In the genomic region with DNA sequence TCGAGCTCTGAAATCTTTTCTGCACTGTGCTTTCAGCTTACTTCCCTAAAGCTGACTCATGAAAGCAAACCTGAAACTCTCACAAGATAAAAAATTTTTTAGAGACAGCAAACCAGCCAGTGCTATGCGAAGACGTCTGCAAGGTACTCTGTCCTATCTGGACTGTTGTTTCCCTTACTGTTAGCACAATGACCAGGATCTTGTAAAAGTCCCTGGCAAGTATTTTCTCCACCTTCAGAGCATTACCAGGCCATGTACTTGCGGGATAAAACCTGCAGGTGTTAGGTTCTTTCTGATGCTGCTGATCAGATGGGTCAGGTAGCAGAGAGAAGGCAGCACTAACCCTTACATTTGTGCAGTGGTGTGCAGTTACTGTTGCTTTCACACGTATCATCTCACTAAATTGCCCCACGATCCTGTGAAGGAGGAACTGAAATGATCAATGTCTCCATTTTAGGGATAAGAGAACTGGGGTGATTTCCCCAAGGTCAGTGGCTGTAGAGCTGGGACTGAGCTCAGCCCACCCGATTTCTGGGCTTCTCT, we compare ENCODE assay signal across 13 cellular contexts.
DNase-seq lines count a peak whose midpoint lies in the region; ATAC-seq and TF ChIP-seq lines count a peak whose summit lies in the region.
"Had no signal": no experiment of that assay in that cellular context is flagged by ENCODE, and none has a peak within 500 bp of the region (broad histone marks: within the 10 kb centered on the region; RNA-seq: fewer than 3 reads in every experiment).

No MANE protein-coding gene starts in this region.

- no peak for TF ChIP-seq CTCF in foreskin fibroblast (IDR thresholded peaks at IDR 0.05; ENCODE audit: low read depth, low read length)

- DNase-seq in germinal center (ENCODE audit: low spot score) (peak; percentile 25), foreskin fibroblast (no peak)
- no peak for DNase-seq in activated CD8-positive, alpha-beta memory T cell treated with anti-CD3 and anti-CD28 coated beads, Interleukin-2, amount 50 U/mL, for 48 hours
- DNase-seq in stimulated activated CD4-positive, alpha-beta T cell treated with anti-CD3 and anti-CD28 coated beads, Interleukin-4, amount 100 ng/mL, for 4 hours, result no peak
- DNase-seq: activated CD4-positive, alpha-beta T cell treated with anti-CD3 and anti-CD28 coated beads, Interleukin-2, amount 50 U/mL, for 48 hours; anterior cingulate cortex; HCEC 1CT; NCI-H1694; SHP77 had no signal

- peak; percentile 72 for ATAC-seq in GM18870 (IDR thresholded peaks at IDR 0.05; ENCODE audit: unreplicated experiment)
- ATAC-seq in GM21619 (IDR thresholded peaks at IDR 0.05; ENCODE audit: unreplicated experiment), result peak; percentile 81
- peak; percentile 72 for ATAC-seq in HG03342 (IDR thresholded peaks at IDR 0.05; ENCODE audit: unreplicated experiment)
- no peak for ATAC-seq in SK-N-SH treated with all-trans-retinoic acid at 6 μM for 48 hours

- H3K4me3 ChIP-seq in foreskin fibroblast (ENCODE audit: low read depth in 1 of 2, low read length in 2 of 2), result no peak overlapping the region

TF ChIP-seq in SK-N-SH treated with all-trans-retinoic acid at 6 μM for 48 hours, 23 proteins besides CTCF, POLR2A, EP300 and RAD21:
- TF ChIP-seq RARB (CRISPR knock-in tag; IDR thresholded peaks at IDR 0.05), result no peak
- no peak for TF ChIP-seq PATZ1 (CRISPR knock-in tag; IDR thresholded peaks at IDR 0.05; ENCODE audit: borderline replicate concordance)
- TF ChIP-seq TCF4 (CRISPR knock-in tag; IDR thresholded peaks at IDR 0.05; ENCODE audit: borderline replicate concordance), result no peak
- TF ChIP-seq CREB5 (CRISPR knock-in tag; IDR thresholded peaks at IDR 0.05; ENCODE audit: low read depth), result no peak
- TF ChIP-seq, protein P1, sequence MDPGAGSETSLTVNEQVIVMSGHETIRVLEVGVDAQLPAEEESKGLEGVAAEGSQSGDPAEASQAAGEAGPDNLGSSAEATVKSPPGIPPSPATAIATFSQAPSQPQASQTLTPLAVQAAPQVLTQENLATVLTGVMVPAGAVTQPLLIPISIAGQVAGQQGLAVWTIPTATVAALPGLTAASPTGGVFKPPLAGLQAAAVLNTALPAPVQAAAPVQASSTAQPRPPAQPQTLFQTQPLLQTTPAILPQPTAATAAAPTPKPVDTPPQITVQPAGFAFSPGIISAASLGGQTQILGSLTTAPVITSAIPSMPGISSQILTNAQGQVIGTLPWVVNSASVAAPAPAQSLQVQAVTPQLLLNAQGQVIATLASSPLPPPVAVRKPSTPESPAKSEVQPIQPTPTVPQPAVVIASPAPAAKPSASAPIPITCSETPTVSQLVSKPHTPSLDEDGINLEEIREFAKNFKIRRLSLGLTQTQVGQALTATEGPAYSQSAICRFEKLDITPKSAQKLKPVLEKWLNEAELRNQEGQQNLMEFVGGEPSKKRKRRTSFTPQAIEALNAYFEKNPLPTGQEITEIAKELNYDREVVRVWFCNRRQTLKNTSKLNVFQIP (CRISPR knock-in tag; IDR thresholded peaks at IDR 0.05; ENCODE audit: borderline replicate concordance, low read depth), result no peak
- no peak for TF ChIP-seq ISL1 (CRISPR knock-in tag; IDR thresholded peaks at IDR 0.05)
- no peak for TF ChIP-seq ZNF565 (CRISPR knock-in tag; conservative IDR thresholded peaks at IDR 0.05; ENCODE audit: low read depth)
- TF ChIP-seq ZNF70 (CRISPR knock-in tag; IDR thresholded peaks at IDR 0.05), result no peak
- TF ChIP-seq PPARA (CRISPR knock-in tag; IDR thresholded peaks at IDR 0.05; ENCODE audit: borderline replicate concordance), result no peak
- TF ChIP-seq ZNF8 (CRISPR knock-in tag; IDR thresholded peaks at IDR 0.05), result no peak
- TF ChIP-seq ARNTL (CRISPR knock-in tag; IDR thresholded peaks at IDR 0.05; ENCODE audit: borderline replicate concordance, low read depth), result no peak
- TF ChIP-seq OSR1 (CRISPR knock-in tag; IDR thresholded peaks at IDR 0.05), result no peak
- no peak for TF ChIP-seq TOX (CRISPR knock-in tag; IDR thresholded peaks at IDR 0.05; ENCODE audit: borderline replicate concordance)
- no peak for TF ChIP-seq BACH2 (CRISPR knock-in tag; IDR thresholded peaks at IDR 0.05; ENCODE audit: borderline replicate concordance)
- TF ChIP-seq, protein P2, sequence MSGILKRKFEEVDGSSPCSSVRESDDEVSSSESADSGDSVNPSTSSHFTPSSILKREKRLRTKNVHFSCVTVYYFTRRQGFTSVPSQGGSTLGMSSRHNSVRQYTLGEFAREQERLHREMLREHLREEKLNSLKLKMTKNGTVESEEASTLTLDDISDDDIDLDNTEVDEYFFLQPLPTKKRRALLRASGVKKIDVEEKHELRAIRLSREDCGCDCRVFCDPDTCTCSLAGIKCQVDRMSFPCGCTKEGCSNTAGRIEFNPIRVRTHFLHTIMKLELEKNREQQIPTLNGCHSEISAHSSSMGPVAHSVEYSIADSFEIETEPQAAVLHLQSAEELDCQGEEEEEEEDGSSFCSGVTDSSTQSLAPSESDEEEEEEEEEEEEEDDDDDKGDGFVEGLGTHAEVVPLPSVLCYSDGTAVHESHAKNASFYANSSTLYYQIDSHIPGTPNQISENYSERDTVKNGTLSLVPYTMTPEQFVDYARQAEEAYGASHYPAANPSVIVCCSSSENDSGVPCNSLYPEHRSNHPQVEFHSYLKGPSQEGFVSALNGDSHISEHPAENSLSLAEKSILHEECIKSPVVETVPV (CRISPR knock-in tag; IDR thresholded peaks at IDR 0.05), result no peak
- no peak for TF ChIP-seq GLIS3 (CRISPR knock-in tag; IDR thresholded peaks at IDR 0.05)
- no peak for TF ChIP-seq ZC3H10 (CRISPR knock-in tag; IDR thresholded peaks at IDR 0.05)
